10 cellular contexts compared by ENCODE assay signal in the genomic region with DNA sequence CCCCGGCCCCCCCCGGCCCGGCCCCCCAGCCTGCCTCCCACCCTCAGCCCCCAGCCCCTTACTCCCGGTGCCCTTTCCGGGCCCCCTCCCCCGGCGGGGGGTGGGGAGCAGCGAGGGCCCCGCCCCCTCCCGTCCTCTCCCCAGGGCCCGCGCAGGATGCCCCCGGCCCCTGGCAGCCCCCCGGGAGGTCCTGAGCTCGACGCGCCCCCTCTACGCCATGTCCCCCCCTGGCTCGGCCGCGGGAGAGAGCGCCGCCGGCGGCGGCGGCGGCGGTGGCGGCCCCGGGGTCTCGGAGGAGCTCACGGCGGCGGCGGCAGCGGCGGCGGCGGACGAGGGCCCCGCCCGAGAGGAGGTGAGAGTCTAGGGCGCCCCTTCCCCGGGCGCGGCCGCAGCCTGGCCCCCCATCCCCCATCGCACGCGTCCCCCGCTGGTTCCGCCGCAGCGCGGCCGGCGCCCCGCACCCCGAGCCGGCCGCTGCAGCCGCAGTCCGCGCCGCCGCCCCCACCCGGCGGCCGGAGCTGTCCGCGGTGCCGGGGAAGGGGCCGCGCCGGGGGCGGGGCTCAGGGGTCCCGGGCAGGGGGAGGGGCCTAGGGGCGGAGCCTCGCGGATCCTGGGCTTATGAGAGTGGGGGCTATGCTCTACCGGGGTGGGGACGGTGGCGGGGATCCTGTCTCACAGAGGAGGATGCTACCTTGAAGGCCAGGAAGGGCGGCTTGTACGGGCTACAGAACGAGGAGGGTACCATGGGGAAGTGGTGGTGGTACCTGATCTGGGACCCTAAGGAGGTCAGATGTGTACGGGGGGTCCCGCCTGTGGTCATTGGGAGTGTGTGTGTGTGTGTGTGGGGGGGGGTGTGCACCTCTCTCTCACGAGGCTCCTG. TPM values are rescaled to one million over a fixed set of nuclear protein-coding genes. Genes with fewer than 3 reads are reported as not detected.
DNase-seq lines count a peak whose midpoint lies in the region; ATAC-seq and TF ChIP-seq lines count a peak whose summit lies in the region.
"Had no signal": no experiment of that assay in that cellular context is flagged by ENCODE, and none has a peak within 500 bp of the region (broad histone marks: within the 10 kb centered on the region; RNA-seq: fewer than 3 reads in every experiment).

No MANE protein-coding gene starts in this region.

- no TSS peak for BruUV-seq in Panc1 (replicated peaks; lab: Mats Ljungman, UMichigan)

- peaks cover 59% of the 10 kb centered on the region for H3K27me3 Mint-ChIP-seq in activated CD8-positive, alpha-beta memory T cell treated with anti-CD3 and anti-CD28 coated beads, Interleukin-2, amount 10 ng/mL, durations not matched to agents 7 days and 5 days

- H3K36me3 Mint-ChIP-seq in activated CD8-positive, alpha-beta memory T cell treated with anti-CD3 and anti-CD28 coated beads, Interleukin-2, amount 10 ng/mL, durations not matched to agents 7 days and 5 days: no peaks in the 10 kb centered on the region

- TF ChIP-seq EP300 in stomach (IDR thresholded peaks at IDR 0.05): no peak

- no peak overlapping the region for H3K27ac Mint-ChIP-seq in activated CD8-positive, alpha-beta memory T cell treated with anti-CD3 and anti-CD28 coated beads, Interleukin-2, amount 10 ng/mL, durations not matched to agents 7 days and 5 days

- intact Hi-C loops in Panc1 (cut with micrococcal nuclease; ENCODE audit: unreplicated experiment): no loop called here
- intact Hi-C loops in left ventricle myocardium inferior (cut with micrococcal nuclease): no loop called here
- intact Hi-C loops in stomach (cut with DNase I; ENCODE audit: low total_unique reads): no loop called here

- H3K4me3 Mint-ChIP-seq in activated CD8-positive, alpha-beta memory T cell treated with anti-CD3 and anti-CD28 coated beads, Interleukin-2, amount 10 ng/mL, durations not matched to agents 7 days and 5 days: peak overlapping the region; percentile 28

- H3K9me3 Mint-ChIP-seq in activated CD8-positive, alpha-beta memory T cell treated with anti-CD3 and anti-CD28 coated beads, Interleukin-2, amount 10 ng/mL, durations not matched to agents 7 days and 5 days (ENCODE audit: low read depth): no peaks in the 10 kb centered on the region

- no peaks in the 10 kb centered on the region for H3K9me3 ChIP-seq in Panc1 (ENCODE audit: control insufficient read depth, insufficient read depth, low read depth, low read length)
- no peaks in the 10 kb centered on the region for H3K9me3 ChIP-seq in left ventricle myocardium inferior (replicated peaks)
- no peaks in the 10 kb centered on the region for H3K9me3 ChIP-seq in stomach

- H3K27ac ChIP-seq in Panc1 (ENCODE audit: low read length) (no peak overlapping the region), left ventricle myocardium inferior (replicated peaks) (no peak overlapping the region), stomach (no peak overlapping the region)
- H3K27ac ChIP-seq: epithelial cell of prostate had no signal

- POLR2A ChIA-PET in Panc1 (lab: Charles Lee): interaction anchor here (0.6 kb wide), 1 partner anchor 52 kb away, joined by 4 read pairs; no protein-coding TSS in a partner anchor

- WGBS in stomach, 5 donors: 1 to 11% (median 3%) methylated on average over 3 to 85 of the region's 90 CpGs

- ATAC-seq in activated CD8-positive, alpha-beta memory T cell treated with anti-CD3 and anti-CD28 coated beads, Interleukin-2, amount 10 ng/mL, durations not matched to agents 7 days and 5 days: peak; percentile 14
- ATAC-seq in Panc1: no peak

- TF ChIP-seq POLR2A in stomach (IDR thresholded peaks at IDR 0.05): no peak

- H3K4me3 ChIP-seq in Panc1 (ENCODE audit: low read depth in 2 of 2, low read length in 2 of 2) (peak overlapping the region; percentile 4 to 21; a peak in 2 of 4 replicates), left ventricle myocardium inferior (peak overlapping the region; percentile 57), stomach (peak overlapping the region; percentile 46 to 58 (median 51)), foreskin fibroblast (ENCODE audit: low read depth in 1 of 2, low read length in 2 of 2) (no peak overlapping the region)

- CTCF ChIA-PET in activated CD8-positive, alpha-beta memory T cell treated with anti-CD3 and anti-CD28 coated beads, Interleukin-2, amount 10 ng/mL, durations not matched to agents 7 days and 5 days (lab: Charles Lee): interaction anchor here (0.6 to 7.0 kb wide), 5 partner anchors 34 to 617 kb away, joined by 3 to 94 read pairs (median 4); partner anchors contain the start of gene AARS2
- CTCF ChIA-PET in Panc1 (lab: Charles Lee): interaction anchor here (1.0 kb wide), 2 partner anchors 34 to 69 kb away, joined by 3 read pairs; no protein-coding TSS in a partner anchor

- peaks cover 35% of the 10 kb centered on the region for H3K4me1 Mint-ChIP-seq in activated CD8-positive, alpha-beta memory T cell treated with anti-CD3 and anti-CD28 coated beads, Interleukin-2, amount 10 ng/mL, durations not matched to agents 7 days and 5 days

- H3K36me3 ChIP-seq in Panc1 (ENCODE audit: control insufficient read depth, insufficient read depth, low read length): no peaks in the 10 kb centered on the region
- H3K36me3 ChIP-seq in left ventricle myocardium inferior: no peaks in the 10 kb centered on the region
- H3K36me3 ChIP-seq in stomach: no peaks in the 10 kb centered on the region

- TF ChIP-seq CTCF in Panc1 (IDR thresholded peaks at IDR 0.05) (no peak), left ventricle myocardium inferior (IDR thresholded peaks at IDR 0.05; ENCODE audit: borderline replicate concordance) (no peak), stomach (IDR thresholded peaks at IDR 0.05) (no peak), foreskin fibroblast (IDR thresholded peaks at IDR 0.05; ENCODE audit: low read depth, low read length) (no peak)

- in situ Hi-C loops in Panc1 (cut with HindIII; ENCODE audit: low pct_unique_long_range_greater_than_20kb, low sequenced_read_pairs): no loop called here

- H3K4me1 ChIP-seq in Panc1 (ENCODE audit: control insufficient read depth, insufficient read depth, low read length) (no peaks in the 10 kb centered on the region), left ventricle myocardium inferior (peaks cover 10% of the 10 kb centered on the region), stomach (peaks cover 14 to 22% (median 16%) of the 10 kb centered on the region in 4 donors)

- no peak for DNase-seq in activated CD8-positive, alpha-beta memory T cell treated with anti-CD3 and anti-CD28 coated beads, Interleukin-2, amount 10 ng/mL, durations not matched to agents 7 days and 5 days
- no peak for DNase-seq in activated CD8-positive, alpha-beta memory T cell treated with anti-CD3 and anti-CD28 coated beads for 24 hours
- DNase-seq in Panc1 (ENCODE audit: low read depth, low spot score): no peak
- DNase-seq in left ventricle myocardium inferior: no peak
- no peak for DNase-seq in stomach
- no peak for DNase-seq in NOMO-1 treated with dmso at 0.1 percent for 144 hours (lab: John Stamatoyannopoulos, UW; ENCODE audit: unreplicated experiment)
- DNase-seq in activated gamma-delta T cell (lab: John Stamatoyannopoulos, UW): no peak
- no peak for DNase-seq in foreskin fibroblast

- H3K27me3 ChIP-seq in Panc1 (ENCODE audit: control insufficient read depth, insufficient read depth, low read length) (peaks cover 16% of the 10 kb centered on the region), left ventricle myocardium inferior (ENCODE audit: low read depth) (peaks cover 78% of the 10 kb centered on the region), stomach (peaks cover 4 to 80% (median 63%) of the 10 kb centered on the region in 3 donors)

RNA-seq across cellular contexts. Expression of gene TMEM151B, which starts 0.5 kb away (rescaled TPM):
- under 1 TPM in 1 of 2 experiments, not detected in 1; 0.06 TPM for total RNA-seq in activated CD8-positive, alpha-beta memory T cell treated with anti-CD3 and anti-CD28 coated beads, Interleukin-2, amount 10 ng/mL, durations not matched to agents 7 days and 5 days
- total RNA-seq in Panc1 (2021; ENCODE audit: unreplicated experiment) (0.18 TPM), left ventricle myocardium inferior (not detected), stomach (under 1 TPM in 2 of 5 donors, not detected in 3; 0.18 to 0.29 TPM)
- polyA plus RNA-seq in Panc1 (2012; ENCODE audit: insufficient read length): 1.1 TPM
- polyA plus RNA-seq in stomach: under 1 TPM in 2 of 3 donors, not detected in 1; 0.12 to 0.28 TPM
- total RNA-seq: skeletal muscle tissue had no signal

RNA-seq across cellular contexts. Expression of gene NFKBIE, which starts 5.4 kb away (rescaled TPM):
- total RNA-seq in activated CD8-positive, alpha-beta memory T cell treated with anti-CD3 and anti-CD28 coated beads, Interleukin-2, amount 10 ng/mL, durations not matched to agents 7 days and 5 days: 10 to 100 TPM; 24.5 to 37.7 TPM
- 24.9 TPM for total RNA-seq in Panc1 (2021; ENCODE audit: unreplicated experiment)
- polyA plus RNA-seq in Panc1 (2012; ENCODE audit: insufficient read length): 35.8 TPM
- 2.1 TPM for total RNA-seq in left ventricle myocardium inferior
- total RNA-seq in stomach: 10 to 100 TPM in 1 of 5 donors, 1 to 10 TPM in 1, under 1 TPM in 1, not detected in 2; 0.89 to 23.5 (median 3.5) TPM
- 10 to 100 TPM in 2 of 3 donors, 1 to 10 TPM in 1; 9.9 to 14.2 (median 10.6) TPM for polyA plus RNA-seq in stomach

RNA-seq across cellular contexts. Expression of gene SLC35B2, which starts 13.4 kb away (rescaled TPM):
- total RNA-seq in activated CD8-positive, alpha-beta memory T cell treated with anti-CD3 and anti-CD28 coated beads, Interleukin-2, amount 10 ng/mL, durations not matched to agents 7 days and 5 days: 10 to 100 TPM; 28.0 to 39.6 TPM
- total RNA-seq in Panc1 (2021; ENCODE audit: unreplicated experiment): 105 TPM
- polyA plus RNA-seq in Panc1 (2012; ENCODE audit: insufficient read length): 114 TPM
- total RNA-seq in left ventricle myocardium inferior: 20.2 TPM
- 10 to 100 TPM in 4 of 5 donors, 1 to 10 TPM in 1; 1.4 to 60.1 (median 27.0) TPM for total RNA-seq in stomach
- 10 to 100 TPM in 2 of 3 donors, 1 to 10 TPM in 1; 7.3 to 17.2 (median 16.6) TPM for polyA plus RNA-seq in stomach

RNA-seq across cellular contexts. Expression of gene HSP90AB1, which starts 23.9 kb away (rescaled TPM):
- 1,000 to 10,000 TPM in 1 of 2 experiments, 100 to 1,000 TPM in 1; 734 to 1,112 TPM for total RNA-seq in activated CD8-positive, alpha-beta memory T cell treated with anti-CD3 and anti-CD28 coated beads, Interleukin-2, amount 10 ng/mL, durations not matched to agents 7 days and 5 days
- total RNA-seq in Panc1 (2021; ENCODE audit: unreplicated experiment) (1,253 TPM), left ventricle myocardium inferior (786 TPM), stomach (100 to 1,000 TPM; 168 to 414 (median 370) TPM)
- 799 TPM for polyA plus RNA-seq in Panc1 (2012; ENCODE audit: insufficient read length)
- polyA plus RNA-seq in stomach: 100 to 1,000 TPM; 267 to 549 (median 348) TPM

RNA-seq across cellular contexts. Expression of gene AARS2, which starts 42.4 kb away (rescaled TPM):
- 10 to 100 TPM; 21.1 to 23.7 TPM for total RNA-seq in activated CD8-positive, alpha-beta memory T cell treated with anti-CD3 and anti-CD28 coated beads, Interleukin-2, amount 10 ng/mL, durations not matched to agents 7 days and 5 days
- total RNA-seq in Panc1 (2021; ENCODE audit: unreplicated experiment) (13.1 TPM), left ventricle myocardium inferior (10.6 TPM), stomach (10 to 100 TPM in 2 of 5 donors, 1 to 10 TPM in 3; 6.4 to 19.3 (median 8.0) TPM)
- 11.7 TPM for polyA plus RNA-seq in Panc1 (2012; ENCODE audit: insufficient read length)
- polyA plus RNA-seq in stomach: 1 to 10 TPM; 2.9 to 4.2 (median 3.1) TPM

Comparison
In these comparisons a context has a peak if more than half of its experiments do, and no peak if none do; other contexts are left out.
1. H3K4me3 ChIP-seq: peak in Panc1 (2 of 2), left ventricle myocardium inferior (single experiment) and stomach (4 of 4); none in foreskin fibroblast (0 of 2).